Comparison of ENCODE assay signal across 8 cellular contexts in the genomic region with DNA sequence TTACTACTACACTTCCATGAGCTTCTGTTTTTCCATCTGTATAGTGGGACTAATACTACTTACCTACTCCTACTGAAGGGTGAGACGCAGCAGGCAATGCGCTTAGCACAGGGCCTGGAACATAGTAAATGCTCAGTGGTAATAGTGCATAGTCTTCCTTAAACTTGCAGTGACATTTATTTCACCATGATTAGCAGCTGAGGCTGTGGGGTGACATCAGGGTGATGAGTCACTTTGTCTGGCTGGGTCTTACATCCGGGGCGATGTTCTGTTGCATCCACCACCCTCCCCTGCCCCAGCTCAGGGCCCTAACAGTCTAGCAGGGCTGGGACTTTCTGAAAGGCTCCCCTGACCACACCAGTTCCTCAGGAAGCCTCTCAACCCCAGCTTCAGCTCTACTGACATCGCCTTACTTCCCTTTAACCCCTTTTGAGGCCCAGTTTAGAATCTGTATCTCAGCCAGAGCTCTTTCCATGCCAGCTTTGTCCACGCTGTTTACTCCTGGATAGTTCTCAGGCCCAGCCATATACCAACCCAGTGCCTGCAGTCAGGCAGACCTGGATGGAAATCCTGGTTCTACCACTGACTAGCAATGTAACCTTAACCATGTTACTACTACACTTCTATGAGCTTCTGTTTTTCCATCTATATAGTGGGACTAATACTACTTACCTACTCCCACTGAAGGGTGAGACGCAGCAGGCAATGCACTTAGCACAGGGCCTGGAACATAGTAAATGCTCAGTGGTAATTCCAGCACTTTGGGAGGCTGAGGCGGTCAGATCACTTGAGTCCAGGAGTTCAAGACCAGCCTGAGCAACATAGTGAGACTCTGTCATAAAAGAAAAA.
A peak's percentile ranks its signal among the peaks of the same experiment; 100 is the strongest.
DNase-seq lines count a peak whose midpoint lies in the region; ATAC-seq and TF ChIP-seq lines count a peak whose summit lies in the region.

No MANE protein-coding gene starts in this region.

- no peaks in the 10 kb centered on the region for H3K9me2 ChIP-seq in SK-N-SH

- peaks cover 19% of the 10 kb centered on the region for H3F3A ChIP-seq in SK-N-SH (replicated peaks; ENCODE audit: insufficient read depth)

- no peaks in the 10 kb centered on the region for H3K27me3 ChIP-seq in SK-N-SH (ENCODE audit: insufficient read depth)

- peak overlapping the region; percentile 83 to 90 for H3K27ac Mint-ChIP-seq in activated naive CD4-positive, alpha-beta T cell treated with anti-CD3 and anti-CD28 coated beads, Interleukin-2, amount 50 U/mL, for 72 hours

- no peak for TF ChIP-seq EP300 in SK-N-SH (IDR thresholded peaks at IDR 0.05; ENCODE audit: borderline replicate concordance in 1 of 2, low read depth in 1 of 2, low read length in 1 of 2)

- CTCF ChIA-PET in SK-N-SH (lab: Yijun Ruan, JAX), result interaction anchor here (1.4 to 29.6 kb wide), 3 partner anchors 12 to 358 kb away, joined by 3 to 1099 read pairs (median 237); no protein-coding TSS in a partner anchor

- TF ChIP-seq CTCF in SK-N-SH (IDR thresholded peaks at IDR 0.05), result no peak

- H3K9me3 Mint-ChIP-seq in activated naive CD4-positive, alpha-beta T cell treated with anti-CD3 and anti-CD28 coated beads, Interleukin-2, amount 50 U/mL, for 72 hours, result peaks cover 0 to 2% of the 10 kb centered on the region in 2 donors

- H3K36me3 Mint-ChIP-seq in activated naive CD4-positive, alpha-beta T cell treated with anti-CD3 and anti-CD28 coated beads, Interleukin-2, amount 50 U/mL, for 72 hours, result no peaks in the 10 kb centered on the region

- no peaks in the 10 kb centered on the region for H3K9me3 ChIP-seq in SK-N-SH

- H3K27ac ChIP-seq in SK-N-SH (ENCODE audit: low read depth in 2 of 2, low read length in 1 of 2), result peak overlapping the region in 1 of 2 experiments; percentile 50; a peak in 3 of 4 replicates

- H3K4me3 ChIP-seq in SK-N-SH (ENCODE audit: low read depth in 2 of 2, low read length in 1 of 2), result no peak overlapping the region

- no peak overlapping the region for H3K4me2 ChIP-seq in SK-N-SH

- no peaks in the 10 kb centered on the region for H3K79me2 ChIP-seq in SK-N-SH (ENCODE audit: insufficient read depth)

- H4K20me1 ChIP-seq in SK-N-SH (ENCODE audit: insufficient read depth), result no peaks in the 10 kb centered on the region

- peaks cover 7 to 21% of the 10 kb centered on the region in 2 experiments; a peak in 3 of 4 replicates for H3K4me1 ChIP-seq in SK-N-SH (ENCODE audit: control insufficient read depth in 1 of 2, insufficient read depth in 2 of 2, low read depth in 1 of 2, low read length in 1 of 2)

- H3K36me3 ChIP-seq in SK-N-SH (replicated peaks in 1 of 2; ENCODE audit: control insufficient read depth in 1 of 2, insufficient read depth in 2 of 2, low read length in 1 of 2), result no peaks in the 10 kb centered on the region

- ATAC-seq in GM19025 (IDR thresholded peaks at IDR 0.05; ENCODE audit: low read depth, unreplicated experiment) (peak; percentile 80), HG03108 (IDR thresholded peaks at IDR 0.05; ENCODE audit: unreplicated experiment) (peak; percentile 83)
- peak; percentile 84 to 92 for ATAC-seq in activated naive CD4-positive, alpha-beta T cell treated with anti-CD3 and anti-CD28 coated beads, Interleukin-2, amount 50 U/mL, for 72 hours

- TF ChIP-seq RAD21 in SK-N-SH (IDR thresholded peaks at IDR 0.05; ENCODE audit: low read length), result no peak

- H2AFZ ChIP-seq in SK-N-SH (ENCODE audit: low read depth), result peak overlapping the region; percentile 42; the same call in 1 of the 2 replicates

- 94% methylated on average over 6 of the region's 8 CpGs for WGBS in SK-N-SH (ENCODE audit: low lambda C conversion rate)

- POLR2A ChIA-PET in SK-N-SH (lab: Yijun Ruan, JAX), result no interaction called here

- DNase-seq in SK-N-SH, result no peak
- DNase-seq in activated naive CD4-positive, alpha-beta T cell treated with anti-CD3 and anti-CD28 coated beads, Interleukin-2, amount 50 U/mL, for 72 hours (ENCODE audit: low spot score in 2 of 2), result peak; percentile 61 to 82
- peak; percentile 90 for DNase-seq in iris pigment epithelial cell (ENCODE audit: low read depth)
- DNase-seq in stimulated activated CD8-positive, alpha-beta memory T cell treated with anti-CD3 and anti-CD28 coated beads, Interleukin-12 subunit alpha, Interleukin-12 subunit beta, amount 100 ng/mL, for 24 hours (ENCODE audit: extremely low read depth), result peak; percentile 56
- DNase-seq in NCI-H2081 treated with DMSO at 0.1 percent for 48 hours (lab: John Stamatoyannopoulos, UW), result no peak
- no peak for DNase-seq in NCI-H345 treated with DMSO at 0.1 percent for 48 hours (lab: John Stamatoyannopoulos, UW; ENCODE audit: unreplicated experiment)

- H3K9ac ChIP-seq in SK-N-SH, result peak overlapping the region; percentile 28; the same call in 1 of the 2 replicates

TF ChIP-seq in SK-N-SH, 30 proteins besides CTCF, POLR2A, EP300 and RAD21:
- no peak for TF ChIP-seq MXI1 (IDR thresholded peaks at IDR 0.05; ENCODE audit: low read depth, low read length)
- TF ChIP-seq PBX3 (IDR thresholded peaks at IDR 0.05), result peak; percentile 31; the same call in 1 of the 2 replicates
- TF ChIP-seq JUND (IDR thresholded peaks at IDR 0.05), result peak; percentile 43; the same call in 1 of the 2 replicates
- TF ChIP-seq FOSL2 (IDR thresholded peaks at IDR 0.05; ENCODE audit: borderline replicate concordance, low read depth), result peak; percentile 45; the same call in 1 of the 2 replicates

Comparison
In these comparisons a context has a peak if more than half of its experiments do, and no peak if none do; other contexts are left out.
1. DNase-seq: peak in activated naive CD4-positive, alpha-beta T cell treated with anti-CD3 and anti-CD28 coated beads, Interleukin-2, amount 50 U/mL, for 72 hours (2 of 2), iris pigment epithelial cell (single experiment) and stimulated activated CD8-positive, alpha-beta memory T cell treated with anti-CD3 and anti-CD28 coated beads, Interleukin-12 subunit alpha, Interleukin-12 subunit beta, amount 100 ng/mL, for 24 hours (single experiment); none in SK-N-SH (single experiment), NCI-H2081 treated with DMSO at 0.1 percent for 48 hours (single experiment) and NCI-H345 treated with DMSO at 0.1 percent for 48 hours (single experiment).
2. Peak in every context shown above with its lines, with median percentiles within 50 percentile points of each other: ATAC-seq.